ENCODE assay signal across 17 cellular contexts in the genomic region with DNA sequence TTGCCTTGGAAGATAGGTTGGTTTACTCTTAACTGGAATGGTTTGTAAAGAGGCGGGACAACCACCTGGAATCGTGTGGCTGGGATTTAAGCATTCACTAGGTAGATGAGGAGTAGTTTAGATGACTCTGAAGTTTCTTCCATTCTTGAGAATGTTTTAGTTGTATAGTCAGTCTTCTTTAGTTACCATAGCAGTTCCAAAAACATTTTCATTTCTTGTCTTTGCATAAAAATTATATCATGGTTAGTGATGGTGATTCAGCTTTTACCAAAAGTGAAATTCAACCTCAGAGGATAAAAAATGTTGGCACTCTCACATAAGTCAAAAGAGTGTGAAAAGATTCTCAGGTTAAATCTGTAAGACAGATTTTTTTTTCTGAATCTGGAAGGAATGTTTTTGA.
DNase-seq lines count a peak whose midpoint lies in the region; ATAC-seq and TF ChIP-seq lines count a peak whose summit lies in the region.
"Had no signal": no experiment of that assay in that cellular context is flagged by ENCODE, and none has a peak within 500 bp of the region (broad histone marks: within the 10 kb centered on the region; RNA-seq: fewer than 3 reads in every experiment).

No MANE protein-coding gene starts in this region.

- peaks cover 15 to 22% of the 10 kb centered on the region in 2 donors for H3K9me3 Mint-ChIP-seq in activated naive CD4-positive, alpha-beta T cell treated with anti-CD3 and anti-CD28 coated beads, Interleukin-2, amount 50 U/mL, for 72 hours
- no peaks in the 10 kb centered on the region for H3K9me3 Mint-ChIP-seq in activated T-helper 17 cell treated with anti-CD3 and anti-CD28 coated beads, Interleukin-2, amount 50 U/mL, for 72 hours

- no TSS peak for BruUV-seq in PC-3 (replicated peaks; lab: Mats Ljungman, UMichigan)

- no peaks in the 10 kb centered on the region for H3K36me3 ChIP-seq in PC-3 (ENCODE audit: low read depth, low read length)
- H3K36me3 ChIP-seq: BE2C had no signal

- H3K36me3 Mint-ChIP-seq in activated naive CD4-positive, alpha-beta T cell treated with anti-CD3 and anti-CD28 coated beads, Interleukin-2, amount 50 U/mL, for 72 hours, result peaks cover 38 to 55% of the 10 kb centered on the region in 2 donors
- H3K36me3 Mint-ChIP-seq in activated T-helper 17 cell treated with anti-CD3 and anti-CD28 coated beads, Interleukin-2, amount 50 U/mL, for 72 hours (ENCODE audit: low read depth), result peaks cover 87% of the 10 kb centered on the region

- H3K27ac ChIP-seq in PC-3 (ENCODE audit: low read length), result no peak overlapping the region

- no peaks in the 10 kb centered on the region for H3K4me1 ChIP-seq in PC-3 (ENCODE audit: insufficient read depth, low read length)
- H3K4me1 ChIP-seq: BE2C had no signal

- TF ChIP-seq CTCF in PC-3 (conservative IDR thresholded peaks at IDR 0.05; ENCODE audit: low read depth, low read length), result no peak

- no peaks in the 10 kb centered on the region for H3K27me3 ChIP-seq in PC-3 (ENCODE audit: low read length)
- H3K27me3 ChIP-seq: BE2C had no signal

- no peak overlapping the region for H3K4me3 Mint-ChIP-seq in activated T-helper 17 cell treated with anti-CD3 and anti-CD28 coated beads, Interleukin-2, amount 50 U/mL, for 72 hours
- H3K4me3 Mint-ChIP-seq: CD8-positive, alpha-beta T cell had no signal

- H3K9me2 ChIP-seq in PC-3 (replicated peaks; ENCODE audit: low read length), result no peaks in the 10 kb centered on the region

- H3K27me3 Mint-ChIP-seq in activated T-helper 17 cell treated with anti-CD3 and anti-CD28 coated beads, Interleukin-2, amount 50 U/mL, for 72 hours, result no peaks in the 10 kb centered on the region

- no peak overlapping the region for H3K4me3 ChIP-seq in PC-3 (ENCODE audit: low read length)

- peaks cover 23% of the 10 kb centered on the region for H3K4me1 Mint-ChIP-seq in activated T-helper 17 cell treated with anti-CD3 and anti-CD28 coated beads, Interleukin-2, amount 50 U/mL, for 72 hours

- H2AFZ ChIP-seq in PC-3 (ENCODE audit: low read length), result no peak overlapping the region

- intact Hi-C loops in PC-3 (cut with micrococcal nuclease), result no loop called here

- DNase-seq in activated naive CD4-positive, alpha-beta T cell treated with anti-CD3 and anti-CD28 coated beads, Interleukin-2, amount 50 U/mL, for 72 hours (ENCODE audit: low spot score in 2 of 2), result no peak
- no peak for DNase-seq in activated naive CD4-positive, alpha-beta T cell treated with Interleukin-2 at 50 U/mL for 16 hours
- DNase-seq in fibroblast of peridontal ligament (ENCODE audit: extremely low read depth), result peak; percentile 58
- DNase-seq in stromal cell of bone marrow (ENCODE audit: low read depth), result peak; percentile 45
- no peak for DNase-seq in PC-3
- DNase-seq: ACHN; BE2C; CD8-positive, alpha-beta T cell; H7; Karpas-422; NCI-H1930; NCI-H2171; NCI-H82; SHP77 treated with DMSO at 0.1 percent for 48 hours had no signal

- H4K20me1 ChIP-seq in PC-3 (ENCODE audit: low read length), result no peaks in the 10 kb centered on the region

- CTCF ChIA-PET in PC-3 (lab: Charles Lee), result no interaction called here

- H3K9me3 ChIP-seq in PC-3 (ENCODE audit: low read length), result no peaks in the 10 kb centered on the region
- H3K9me3 ChIP-seq: BE2C had no signal

- peak; percentile 17 to 66 for ATAC-seq in activated naive CD4-positive, alpha-beta T cell treated with anti-CD3 and anti-CD28 coated beads, Interleukin-2, amount 50 U/mL, for 72 hours
- ATAC-seq in activated T-helper 17 cell treated with anti-CD3 and anti-CD28 coated beads, Interleukin-2, amount 50 U/mL, for 72 hours (replicated peaks), result peak; percentile 74
- ATAC-seq in PC-3, result no peak
- no peak for ATAC-seq in GM18867 (IDR thresholded peaks at IDR 0.05; ENCODE audit: unreplicated experiment)
- no peak for ATAC-seq in SK-N-SH treated with all-trans-retinoic acid at 6 μM for 48 hours
- ATAC-seq: CD8-positive, alpha-beta T cell had no signal

- H3F3A ChIP-seq in PC-3 (ENCODE audit: low read length, unreplicated experiment), result no peaks in the 10 kb centered on the region

- no peaks in the 10 kb centered on the region for H3K79me2 ChIP-seq in PC-3 (ENCODE audit: low read length)

- H3K27ac Mint-ChIP-seq in activated naive CD4-positive, alpha-beta T cell treated with anti-CD3 and anti-CD28 coated beads, Interleukin-2, amount 50 U/mL, for 72 hours, result no peak overlapping the region
- peak overlapping the region; percentile 86 for H3K27ac Mint-ChIP-seq in activated T-helper 17 cell treated with anti-CD3 and anti-CD28 coated beads, Interleukin-2, amount 50 U/mL, for 72 hours
- H3K27ac Mint-ChIP-seq: CD8-positive, alpha-beta T cell had no signal

- H3K4me2 ChIP-seq in PC-3 (ENCODE audit: low read length), result no peak overlapping the region

- H3K9ac ChIP-seq in PC-3 (ENCODE audit: low read length), result no peak overlapping the region

- POLR2A ChIA-PET in PC-3 (lab: Charles Lee; ENCODE audit: unreplicated experiment), result no interaction called here

TF ChIP-seq in SK-N-SH treated with all-trans-retinoic acid at 6 μM for 48 hours, 23 proteins besides CTCF, POLR2A, EP300 and RAD21 (continues in another document):
- TF ChIP-seq, protein P1, sequence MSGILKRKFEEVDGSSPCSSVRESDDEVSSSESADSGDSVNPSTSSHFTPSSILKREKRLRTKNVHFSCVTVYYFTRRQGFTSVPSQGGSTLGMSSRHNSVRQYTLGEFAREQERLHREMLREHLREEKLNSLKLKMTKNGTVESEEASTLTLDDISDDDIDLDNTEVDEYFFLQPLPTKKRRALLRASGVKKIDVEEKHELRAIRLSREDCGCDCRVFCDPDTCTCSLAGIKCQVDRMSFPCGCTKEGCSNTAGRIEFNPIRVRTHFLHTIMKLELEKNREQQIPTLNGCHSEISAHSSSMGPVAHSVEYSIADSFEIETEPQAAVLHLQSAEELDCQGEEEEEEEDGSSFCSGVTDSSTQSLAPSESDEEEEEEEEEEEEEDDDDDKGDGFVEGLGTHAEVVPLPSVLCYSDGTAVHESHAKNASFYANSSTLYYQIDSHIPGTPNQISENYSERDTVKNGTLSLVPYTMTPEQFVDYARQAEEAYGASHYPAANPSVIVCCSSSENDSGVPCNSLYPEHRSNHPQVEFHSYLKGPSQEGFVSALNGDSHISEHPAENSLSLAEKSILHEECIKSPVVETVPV (CRISPR knock-in tag; IDR thresholded peaks at IDR 0.05), result no peak
- TF ChIP-seq, protein P2, sequence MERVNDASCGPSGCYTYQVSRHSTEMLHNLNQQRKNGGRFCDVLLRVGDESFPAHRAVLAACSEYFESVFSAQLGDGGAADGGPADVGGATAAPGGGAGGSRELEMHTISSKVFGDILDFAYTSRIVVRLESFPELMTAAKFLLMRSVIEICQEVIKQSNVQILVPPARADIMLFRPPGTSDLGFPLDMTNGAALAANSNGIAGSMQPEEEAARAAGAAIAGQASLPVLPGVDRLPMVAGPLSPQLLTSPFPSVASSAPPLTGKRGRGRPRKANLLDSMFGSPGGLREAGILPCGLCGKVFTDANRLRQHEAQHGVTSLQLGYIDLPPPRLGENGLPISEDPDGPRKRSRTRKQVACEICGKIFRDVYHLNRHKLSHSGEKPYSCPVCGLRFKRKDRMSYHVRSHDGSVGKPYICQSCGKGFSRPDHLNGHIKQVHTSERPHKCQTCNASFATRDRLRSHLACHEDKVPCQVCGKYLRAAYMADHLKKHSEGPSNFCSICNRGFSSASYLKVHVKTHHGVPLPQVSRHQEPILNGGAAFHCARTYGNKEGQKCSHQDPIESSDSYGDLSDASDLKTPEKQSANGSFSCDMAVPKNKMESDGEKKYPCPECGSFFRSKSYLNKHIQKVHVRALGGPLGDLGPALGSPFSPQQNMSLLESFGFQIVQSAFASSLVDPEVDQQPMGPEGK (CRISPR knock-in tag; IDR thresholded peaks at IDR 0.05; ENCODE audit: borderline replicate concordance), result no peak
- TF ChIP-seq ISL1 (CRISPR knock-in tag; IDR thresholded peaks at IDR 0.05), result no peak
- TF ChIP-seq TOX (CRISPR knock-in tag; IDR thresholded peaks at IDR 0.05; ENCODE audit: borderline replicate concordance), result no peak
- no peak for TF ChIP-seq ZFP3 (CRISPR knock-in tag; IDR thresholded peaks at IDR 0.05)
- TF ChIP-seq ZNF70 (CRISPR knock-in tag; IDR thresholded peaks at IDR 0.05), result no peak
- no peak for TF ChIP-seq TCF4 (CRISPR knock-in tag; IDR thresholded peaks at IDR 0.05; ENCODE audit: borderline replicate concordance)
- TF ChIP-seq, protein P3, sequence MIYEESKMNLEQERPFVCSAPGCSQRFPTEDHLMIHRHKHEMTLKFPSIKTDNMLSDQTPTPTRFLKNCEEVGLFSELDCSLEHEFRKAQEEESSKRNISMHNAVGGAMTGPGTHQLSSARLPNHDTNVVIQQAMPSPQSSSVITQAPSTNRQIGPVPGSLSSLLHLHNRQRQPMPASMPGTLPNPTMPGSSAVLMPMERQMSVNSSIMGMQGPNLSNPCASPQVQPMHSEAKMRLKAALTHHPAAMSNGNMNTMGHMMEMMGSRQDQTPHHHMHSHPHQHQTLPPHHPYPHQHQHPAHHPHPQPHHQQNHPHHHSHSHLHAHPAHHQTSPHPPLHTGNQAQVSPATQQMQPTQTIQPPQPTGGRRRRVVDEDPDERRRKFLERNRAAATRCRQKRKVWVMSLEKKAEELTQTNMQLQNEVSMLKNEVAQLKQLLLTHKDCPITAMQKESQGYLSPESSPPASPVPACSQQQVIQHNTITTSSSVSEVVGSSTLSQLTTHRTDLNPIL (CRISPR knock-in tag; IDR thresholded peaks at IDR 0.05; ENCODE audit: low read depth), result no peak
- TF ChIP-seq ZNF565 (CRISPR knock-in tag; conservative IDR thresholded peaks at IDR 0.05; ENCODE audit: low read depth), result no peak
- TF ChIP-seq ESRRG (CRISPR knock-in tag; IDR thresholded peaks at IDR 0.05), result no peak
- no peak for TF ChIP-seq ZFP30 (CRISPR knock-in tag; IDR thresholded peaks at IDR 0.05)
- TF ChIP-seq PPARA (CRISPR knock-in tag; IDR thresholded peaks at IDR 0.05; ENCODE audit: borderline replicate concordance), result no peak
- no peak for TF ChIP-seq BACH2 (CRISPR knock-in tag; IDR thresholded peaks at IDR 0.05; ENCODE audit: borderline replicate concordance)
- no peak for TF ChIP-seq ZC3H10 (CRISPR knock-in tag; IDR thresholded peaks at IDR 0.05)
- TF ChIP-seq, protein P4, sequence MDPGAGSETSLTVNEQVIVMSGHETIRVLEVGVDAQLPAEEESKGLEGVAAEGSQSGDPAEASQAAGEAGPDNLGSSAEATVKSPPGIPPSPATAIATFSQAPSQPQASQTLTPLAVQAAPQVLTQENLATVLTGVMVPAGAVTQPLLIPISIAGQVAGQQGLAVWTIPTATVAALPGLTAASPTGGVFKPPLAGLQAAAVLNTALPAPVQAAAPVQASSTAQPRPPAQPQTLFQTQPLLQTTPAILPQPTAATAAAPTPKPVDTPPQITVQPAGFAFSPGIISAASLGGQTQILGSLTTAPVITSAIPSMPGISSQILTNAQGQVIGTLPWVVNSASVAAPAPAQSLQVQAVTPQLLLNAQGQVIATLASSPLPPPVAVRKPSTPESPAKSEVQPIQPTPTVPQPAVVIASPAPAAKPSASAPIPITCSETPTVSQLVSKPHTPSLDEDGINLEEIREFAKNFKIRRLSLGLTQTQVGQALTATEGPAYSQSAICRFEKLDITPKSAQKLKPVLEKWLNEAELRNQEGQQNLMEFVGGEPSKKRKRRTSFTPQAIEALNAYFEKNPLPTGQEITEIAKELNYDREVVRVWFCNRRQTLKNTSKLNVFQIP (CRISPR knock-in tag; IDR thresholded peaks at IDR 0.05; ENCODE audit: borderline replicate concordance, low read depth), result no peak
- no peak for TF ChIP-seq CSDC2 (CRISPR knock-in tag; IDR thresholded peaks at IDR 0.05)

Comparison
In these comparisons a context has a peak if more than half of its experiments do, and no peak if none do; other contexts are left out.
1. ATAC-seq: peak in activated naive CD4-positive, alpha-beta T cell treated with anti-CD3 and anti-CD28 coated beads, Interleukin-2, amount 50 U/mL, for 72 hours (2 of 2) and activated T-helper 17 cell treated with anti-CD3 and anti-CD28 coated beads, Interleukin-2, amount 50 U/mL, for 72 hours (single experiment); none in PC-3 (single experiment), GM18867 (single experiment) and SK-N-SH treated with all-trans-retinoic acid at 6 μM for 48 hours (single experiment).
2. DNase-seq: peak in fibroblast of peridontal ligament (single experiment) and stromal cell of bone marrow (single experiment); none in activated naive CD4-positive, alpha-beta T cell treated with anti-CD3 and anti-CD28 coated beads, Interleukin-2, amount 50 U/mL, for 72 hours (0 of 2), activated naive CD4-positive, alpha-beta T cell treated with Interleukin-2 at 50 U/mL for 16 hours (single experiment) and PC-3 (single experiment).